4 cellular contexts compared by ENCODE assay signal in the genomic region with DNA sequence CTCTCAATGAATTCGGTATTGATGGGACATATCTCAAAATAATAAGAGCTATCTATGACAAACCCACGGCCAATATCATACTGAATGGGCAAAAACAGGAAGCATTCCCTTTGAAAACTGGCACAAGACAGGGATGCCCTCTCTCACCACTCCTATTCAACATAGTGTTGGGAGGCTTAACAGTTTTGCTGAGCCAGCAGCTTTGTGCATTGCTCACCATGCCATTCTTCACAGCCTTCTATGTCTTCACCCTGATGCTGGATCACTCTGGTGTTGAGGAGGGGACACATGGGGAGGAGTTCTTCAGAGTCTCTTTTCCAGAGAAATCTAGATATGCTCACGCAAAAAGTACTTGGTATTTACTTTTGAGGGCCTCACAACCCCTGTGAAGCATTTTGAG.
DNase-seq lines count a peak whose midpoint lies in the region; ATAC-seq, FAIRE-seq and TF ChIP-seq lines count a peak whose summit lies in the region.
"Not testable (repeated sequence)": the region's sequence is repeated elsewhere in the genome, so short reads cannot be mapped to it uniquely, and the experiment has no call there.

No MANE protein-coding gene starts in this region.

- POLR2A ChIA-PET in A549 (lab: Yijun Ruan, JAX); IMR-90 (lab: Charles Lee; ENCODE audit: unreplicated experiment); H1 (lab: Charles Lee; ENCODE audit: partially characterized antibody); HepG2 (lab: Yijun Ruan, JAX): not testable (repeated sequence)

- WGBS in A549 (ENCODE audit: missing lambda C conversion rate), result 2% methylated on average over 3 of the region's 3 CpGs
- no CpG with 5 or more reads among the region's 3 CpGs for WGBS in IMR-90 (ENCODE audit: extremely low coverage in 2 of 2, insufficient read length in 1 of 2), 2 experiments
- 91% methylated on average over 3 of the region's 3 CpGs; no CpG with 5 or more reads in 1 of the 2 experiments for WGBS in H1 (ENCODE audit: extremely low coverage in 1 of 2, insufficient coverage in 1 of 2, insufficient read length in 1 of 2, insufficient replicate concordance in 2 of 2, low coverage in 1 of 2, low lambda C conversion rate in 2 of 2, missing lambda C conversion rate in 1 of 2), 2 experiments
- WGBS in HepG2 (ENCODE audit: low lambda C conversion rate), result 13% methylated on average over 2 of the region's 3 CpGs

- H3K9me1 ChIP-seq in IMR-90 (ENCODE audit: insufficient read depth, low read length), result not testable (repeated sequence)

- not testable (repeated sequence) for H4K5ac ChIP-seq in IMR-90 (ENCODE audit: low read depth, low read length); H1 (ENCODE audit: insufficient read length, low read depth, low read length)

- H3K4ac ChIP-seq in IMR-90 (ENCODE audit: low read depth, low read length); H1 (replicated peaks; ENCODE audit: insufficient read length, low read depth, low read length): not testable (repeated sequence)

- TF ChIP-seq EP300 in A549 (IDR thresholded peaks at IDR 0.05); H1 (IDR thresholded peaks at IDR 0.05; ENCODE audit: borderline replicate concordance in 1 of 2, low read depth in 2 of 2, low read length in 2 of 2); HepG2 (IDR thresholded peaks at IDR 0.05; ENCODE audit: low read depth in 2 of 2, low read length in 2 of 2); HepG2 (CRISPR knock-in tag; IDR thresholded peaks at IDR 0.05; ENCODE audit: borderline replicate concordance): not testable (repeated sequence)

- not testable (repeated sequence) for H2AFZ ChIP-seq in IMR-90 (replicated peaks; ENCODE audit: low read length, poor library complexity); H1 (ENCODE audit: low read length); HepG2 (ENCODE audit: low read length)

- ATAC-seq in A549; IMR-90 (ENCODE audit: low read depth); HepG2: not testable (repeated sequence)

- not testable (repeated sequence) for H3K14ac ChIP-seq in IMR-90 (replicated peaks; ENCODE audit: low read depth, low read length); H1 (ENCODE audit: insufficient read length)

- not testable (repeated sequence) for H2BK120ac ChIP-seq in IMR-90 (ENCODE audit: low read depth, low read length); H1 (replicated peaks; ENCODE audit: low read depth, low read length)

- not testable (repeated sequence) for H2BK5ac ChIP-seq in IMR-90 (ENCODE audit: low read depth, low read length, poor library complexity, severe bottlenecking); H1 (ENCODE audit: low read depth, low read length)

- H3K56ac ChIP-seq in IMR-90 (ENCODE audit: extremely low read depth, insufficient read depth, low read length); H1 (replicated peaks; ENCODE audit: insufficient read length, low read depth, low read length): not testable (repeated sequence)

- H2AK5ac ChIP-seq in IMR-90 (ENCODE audit: low read depth, low read length); H1 (ENCODE audit: low read depth, low read length): not testable (repeated sequence)

- not testable (repeated sequence) for BruUV-seq in IMR-90 (replicated peaks; lab: Mats Ljungman, UMichigan); HepG2 (replicated peaks; lab: Mats Ljungman, UMichigan)

- H4K20me1 ChIP-seq in IMR-90 (ENCODE audit: insufficient read depth, low read length); H1 (replicated peaks in 1 of 2; ENCODE audit: control insufficient read depth in 1 of 2, insufficient read depth in 2 of 2, low read length in 2 of 2); HepG2 (ENCODE audit: insufficient read depth, low read length): not testable (repeated sequence)

- not testable (repeated sequence) for H3K79me1 ChIP-seq in IMR-90 (ENCODE audit: low read depth in 1 of 2, low read length in 2 of 2); H1 (ENCODE audit: low read depth, low read length)

- H3K27ac ChIP-seq in A549; IMR-90 (ENCODE audit: insufficient read depth, low read length); H1 (ENCODE audit: low read depth, low read length); HepG2 (ENCODE audit: extremely low read length, insufficient read depth, low read length): not testable (repeated sequence)

- not testable (repeated sequence) for DNase-seq in A549 (ENCODE audit: low read depth in 1 of 2, low spot score in 1 of 2); IMR-90; H1 (ENCODE audit: low read depth in 1 of 2, low spot score in 2 of 2); HepG2 (ENCODE audit: low spot score)

- H2BK12ac ChIP-seq in H1 (ENCODE audit: low read depth, low read length), result not testable (repeated sequence)

- not testable (repeated sequence) for H2AK9ac ChIP-seq in IMR-90 (replicated peaks; ENCODE audit: low read depth, low read length, poor library complexity)

- not testable (repeated sequence) for TF ChIP-seq POLR2A in A549 (IDR thresholded peaks at IDR 0.05; ENCODE audit: low read length); IMR-90 (IDR thresholded peaks at IDR 0.05; ENCODE audit: low read depth, low read length); H1 (IDR thresholded peaks at IDR 0.05; ENCODE audit: control extremely low read depth in 1 of 2, low read depth in 2 of 2, low read length in 2 of 2); HepG2 (IDR thresholded peaks at IDR 0.05; ENCODE audit: insufficient read depth in 1 of 2, low read depth in 2 of 2, low read length in 2 of 2)

- H2BK20ac ChIP-seq in IMR-90 (ENCODE audit: low read depth, low read length); H1 (ENCODE audit: low read length): not testable (repeated sequence)

- FAIRE-seq in A549 (lab: Jason Lieb, UNC); H1 (lab: Jason Lieb, UNC); HepG2 (lab: Jason Lieb, UNC): not testable (repeated sequence)

- not testable (repeated sequence) for H3K36me3 ChIP-seq in IMR-90 (ENCODE audit: control insufficient read depth, insufficient read depth, low read length); H1 (ENCODE audit: control insufficient read depth in 2 of 4, insufficient read depth in 4 of 4, low read length in 3 of 4); HepG2 (replicated peaks in 1 of 2; ENCODE audit: control insufficient read depth in 1 of 2, insufficient read depth in 2 of 2, low read length in 2 of 2)

- not testable (repeated sequence) for TF ChIP-seq RAD21 in A549 (conservative IDR thresholded peaks at IDR 0.05 in 1 of 2, IDR thresholded peaks at IDR 0.05 in 1 of 2); IMR-90 (IDR thresholded peaks at IDR 0.05; ENCODE audit: low read length); H1 (IDR thresholded peaks at IDR 0.05 in 1 of 2, conservative IDR thresholded peaks at IDR 0.05 in 1 of 2; ENCODE audit: low read depth in 2 of 2, low read length in 2 of 2); HepG2 (CRISPR knock-in tag; IDR thresholded peaks at IDR 0.05)

- in situ Hi-C loops in IMR-90 (cut with MboI; ENCODE audit: low sequenced_read_pairs); HepG2 (cut with HindIII; ENCODE audit: extremely low pct_ligation_motif_present, low pct_unique_long_range_greater_than_20kb): not testable (repeated sequence)

- H3K4me2 ChIP-seq in A549; IMR-90 (ENCODE audit: low read depth, low read length); H1 (ENCODE audit: insufficient read depth in 1 of 2, low read depth in 2 of 2, low read length in 2 of 2); HepG2 (ENCODE audit: low read depth, low read length): not testable (repeated sequence)

- not testable (repeated sequence) for H4K91ac ChIP-seq in IMR-90 (ENCODE audit: insufficient read depth, low read depth, low read length); H1 (replicated peaks; ENCODE audit: insufficient read length, low read length)

- not testable (repeated sequence) for H3K4me3 ChIP-seq in A549; IMR-90 (ENCODE audit: insufficient read depth, low read depth, low read length); H1 (ENCODE audit: extremely low read depth in 1 of 4, insufficient read depth in 2 of 4, low read depth in 3 of 4, low read length in 4 of 4); HepG2 (replicated peaks in 1 of 3; ENCODE audit: insufficient read depth in 1 of 3, low read depth in 2 of 3, low read length in 3 of 3)

- H4K8ac ChIP-seq in IMR-90 (ENCODE audit: low read depth in 2 of 2, low read length in 2 of 2); H1 (ENCODE audit: extremely low read depth, insufficient read depth, low read length): not testable (repeated sequence)

- CTCF ChIA-PET in A549 (lab: Yijun Ruan, JAX); IMR-90 (lab: Yijun Ruan, JAX); H1 (lab: Charles Lee; ENCODE audit: partially characterized antibody); HepG2 (lab: Yijun Ruan, JAX; ENCODE audit: low intra/inter-chr PET ratio, low total read pairs): not testable (repeated sequence)

- H3K9me3 ChIP-seq in A549; IMR-90 (ENCODE audit: control insufficient read depth, insufficient read depth, low read length); H1 (ENCODE audit: insufficient read depth in 2 of 2, low read depth in 1 of 2, low read length in 1 of 2); HepG2 (ENCODE audit: low read length): not testable (repeated sequence)

- not testable (repeated sequence) for H3K79me2 ChIP-seq in H1 (ENCODE audit: control insufficient read depth in 1 of 2, insufficient read depth in 2 of 2, low read length in 2 of 2); HepG2 (ENCODE audit: insufficient read depth, low read length)

- intact Hi-C loops in IMR-90 (cut with micrococcal nuclease); HepG2 (cut with micrococcal nuclease; ENCODE audit: unreplicated experiment): not testable (repeated sequence)

- not testable (repeated sequence) for H3K18ac ChIP-seq in IMR-90 (ENCODE audit: low read depth, low read length); H1 (ENCODE audit: extremely low read depth, low read length)

- not testable (repeated sequence) for TF ChIP-seq CTCF in A549 (IDR thresholded peaks at IDR 0.05); IMR-90 (conservative IDR thresholded peaks at IDR 0.05; ENCODE audit: low read depth, low read length); H1 (IDR thresholded peaks at IDR 0.05; ENCODE audit: control extremely low read depth in 1 of 3, insufficient read depth in 1 of 3, low read depth in 1 of 3, low read length in 3 of 3); HepG2 (CRISPR knock-in tag; IDR thresholded peaks at IDR 0.05)

- H3K4me1 ChIP-seq in A549; IMR-90 (ENCODE audit: control insufficient read depth, insufficient read depth, low read length); H1 (replicated peaks in 1 of 4; ENCODE audit: control insufficient read depth in 3 of 4, insufficient read depth in 4 of 4, low read length in 3 of 4); HepG2 (ENCODE audit: insufficient read depth, low read length): not testable (repeated sequence)

- H2BK15ac ChIP-seq in IMR-90 (ENCODE audit: low read depth, low read length); H1 (ENCODE audit: low read length): not testable (repeated sequence)

- dilution Hi-C loops in IMR-90 (cut with HindIII; ENCODE audit: low sequenced_read_pairs, unreplicated experiment), result not testable (repeated sequence)

- not testable (repeated sequence) for H3K23ac ChIP-seq in IMR-90 (ENCODE audit: low read depth, low read length); H1 (ENCODE audit: insufficient read length)

- not testable (repeated sequence) for H3K23me2 ChIP-seq in H1 (ENCODE audit: low read depth, low read length)

- not testable (repeated sequence) for H3K9ac ChIP-seq in IMR-90 (ENCODE audit: low read depth, low read length); H1 (replicated peaks in 1 of 4; ENCODE audit: extremely low read depth in 1 of 4, low read depth in 3 of 4, low read length in 3 of 4); HepG2 (ENCODE audit: insufficient read depth, low read depth, low read length)

- H3K27me3 ChIP-seq in IMR-90 (ENCODE audit: control insufficient read depth, insufficient read depth, low read length); H1 (replicated peaks in 1 of 4; ENCODE audit: control insufficient read depth in 3 of 4, extremely low read depth in 1 of 4, insufficient read depth in 3 of 4, low read length in 3 of 4); HepG2 (ENCODE audit: control insufficient read depth in 1 of 2, insufficient read depth in 2 of 2, low read length in 2 of 2): not testable (repeated sequence)
